ENCODE assay signal across 1 cellular context in genomic region chr7:24763303-24763901, GRCh38.
A peak's percentile ranks its signal among the peaks of the same experiment; 100 is the strongest.
TF ChIP-seq lines count a peak whose summit lies in the region.

No MANE protein-coding gene starts in this region.

TF ChIP-seq in K562, 482 proteins besides CTCF, POLR2A, EP300 and RAD21 (continued from another document and continues in another):
- TF ChIP-seq, protein P1, sequence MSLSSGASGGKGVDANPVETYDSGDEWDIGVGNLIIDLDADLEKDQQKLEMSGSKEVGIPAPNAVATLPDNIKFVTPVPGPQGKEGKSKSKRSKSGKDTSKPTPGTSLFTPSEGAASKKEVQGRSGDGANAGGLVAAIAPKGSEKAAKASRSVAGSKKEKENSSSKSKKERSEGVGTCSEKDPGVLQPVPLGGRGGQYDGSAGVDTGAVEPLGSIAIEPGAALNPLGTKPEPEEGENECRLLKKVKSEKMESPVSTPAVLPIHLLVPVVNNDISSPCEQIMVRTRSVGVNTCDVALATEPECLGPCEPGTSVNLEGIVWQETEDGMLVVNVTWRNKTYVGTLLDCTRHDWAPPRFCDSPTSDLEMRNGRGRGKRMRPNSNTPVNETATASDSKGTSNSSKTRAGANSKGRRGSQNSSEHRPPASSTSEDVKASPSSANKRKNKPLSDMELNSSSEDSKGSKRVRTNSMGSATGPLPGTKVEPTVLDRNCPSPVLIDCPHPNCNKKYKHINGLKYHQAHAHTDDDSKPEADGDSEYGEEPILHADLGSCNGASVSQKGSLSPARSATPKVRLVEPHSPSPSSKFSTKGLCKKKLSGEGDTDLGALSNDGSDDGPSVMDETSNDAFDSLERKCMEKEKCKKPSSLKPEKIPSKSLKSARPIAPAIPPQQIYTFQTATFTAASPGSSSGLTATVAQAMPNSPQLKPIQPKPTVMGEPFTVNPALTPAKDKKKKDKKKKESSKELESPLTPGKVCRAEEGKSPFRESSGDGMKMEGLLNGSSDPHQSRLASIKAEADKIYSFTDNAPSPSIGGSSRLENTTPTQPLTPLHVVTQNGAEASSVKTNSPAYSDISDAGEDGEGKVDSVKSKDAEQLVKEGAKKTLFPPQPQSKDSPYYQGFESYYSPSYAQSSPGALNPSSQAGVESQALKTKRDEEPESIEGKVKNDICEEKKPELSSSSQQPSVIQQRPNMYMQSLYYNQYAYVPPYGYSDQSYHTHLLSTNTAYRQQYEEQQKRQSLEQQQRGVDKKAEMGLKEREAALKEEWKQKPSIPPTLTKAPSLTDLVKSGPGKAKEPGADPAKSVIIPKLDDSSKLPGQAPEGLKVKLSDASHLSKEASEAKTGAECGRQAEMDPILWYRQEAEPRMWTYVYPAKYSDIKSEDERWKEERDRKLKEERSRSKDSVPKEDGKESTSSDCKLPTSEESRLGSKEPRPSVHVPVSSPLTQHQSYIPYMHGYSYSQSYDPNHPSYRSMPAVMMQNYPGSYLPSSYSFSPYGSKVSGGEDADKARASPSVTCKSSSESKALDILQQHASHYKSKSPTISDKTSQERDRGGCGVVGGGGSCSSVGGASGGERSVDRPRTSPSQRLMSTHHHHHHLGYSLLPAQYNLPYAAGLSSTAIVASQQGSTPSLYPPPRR (CRISPR knock-in tag; IDR thresholded peaks at IDR 0.05; ENCODE audit: borderline replicate concordance) = no peak
- TF ChIP-seq ATF6 (CRISPR knock-in tag; IDR thresholded peaks at IDR 0.05) (no peak), RFX5 (IDR thresholded peaks at IDR 0.05; ENCODE audit: low read depth, low read length) (no peak), KDM1A (IDR thresholded peaks at IDR 0.05) (no peak), ARID1B (IDR thresholded peaks at IDR 0.05) (peak; percentile 87), RUNX1 (IDR thresholded peaks at IDR 0.05; ENCODE audit: low read depth) (no peak), GATAD2B (IDR thresholded peaks at IDR 0.05; ENCODE audit: borderline replicate concordance) (no peak), SP2 (IDR thresholded peaks at IDR 0.05; ENCODE audit: extremely low read depth, low read depth, low read length, poor library complexity, severe bottlenecking) (no peak), RFX7 (CRISPR knock-in tag; IDR thresholded peaks at IDR 0.05) (no peak), MAFG (tag; conservative IDR thresholded peaks at IDR 0.05) (peak; percentile 89), TEAD2 (tag; IDR thresholded peaks at IDR 0.05) (no peak), MEF2A (IDR thresholded peaks at IDR 0.05; ENCODE audit: control insufficient read depth, low read depth, low read length) (no peak), EP400 (IDR thresholded peaks at IDR 0.05) (peak; percentile 73), ZNF311 (CRISPR knock-in tag; IDR thresholded peaks at IDR 0.05) (no peak), ZNF263 (CRISPR knock-in tag; IDR thresholded peaks at IDR 0.05; ENCODE audit: borderline replicate concordance) (no peak), MEIS2 (IDR thresholded peaks at IDR 0.05; ENCODE audit: partially characterized antibody) (peak; percentile 100), GTF2A2 (tag; IDR thresholded peaks at IDR 0.05) (no peak), YBX1 (IDR thresholded peaks at IDR 0.05) (no peak), ZNF830 (CRISPR knock-in tag; IDR thresholded peaks at IDR 0.05) (no peak), RHOXF2B (CRISPR knock-in tag; conservative IDR thresholded peaks at IDR 0.05) (no peak), MCM2 (IDR thresholded peaks at IDR 0.05; ENCODE audit: low read depth) (no peak), GABPB1 (CRISPR knock-in tag; IDR thresholded peaks at IDR 0.05) (no peak), EGR1 (conservative IDR thresholded peaks at IDR 0.05) (no peak), ATF3 (IDR thresholded peaks at IDR 0.05) (peak; percentile 95), ATF3 (CRISPR knock-in tag; conservative IDR thresholded peaks at IDR 0.05) (no peak), L3MBTL2 (IDR thresholded peaks at IDR 0.05) (peak; percentile 41; the same call in 1 of the 2 replicates), RBM25 (IDR thresholded peaks at IDR 0.05; ENCODE audit: low read depth, low read length, severe bottlenecking) (no peak), ZNF79 (CRISPR knock-in tag; IDR thresholded peaks at IDR 0.05; ENCODE audit: low read depth) (no peak), ILK (tag; IDR thresholded peaks at IDR 0.05; ENCODE audit: borderline replicate concordance, low read depth) (no peak)
- TF ChIP-seq, protein P2, sequence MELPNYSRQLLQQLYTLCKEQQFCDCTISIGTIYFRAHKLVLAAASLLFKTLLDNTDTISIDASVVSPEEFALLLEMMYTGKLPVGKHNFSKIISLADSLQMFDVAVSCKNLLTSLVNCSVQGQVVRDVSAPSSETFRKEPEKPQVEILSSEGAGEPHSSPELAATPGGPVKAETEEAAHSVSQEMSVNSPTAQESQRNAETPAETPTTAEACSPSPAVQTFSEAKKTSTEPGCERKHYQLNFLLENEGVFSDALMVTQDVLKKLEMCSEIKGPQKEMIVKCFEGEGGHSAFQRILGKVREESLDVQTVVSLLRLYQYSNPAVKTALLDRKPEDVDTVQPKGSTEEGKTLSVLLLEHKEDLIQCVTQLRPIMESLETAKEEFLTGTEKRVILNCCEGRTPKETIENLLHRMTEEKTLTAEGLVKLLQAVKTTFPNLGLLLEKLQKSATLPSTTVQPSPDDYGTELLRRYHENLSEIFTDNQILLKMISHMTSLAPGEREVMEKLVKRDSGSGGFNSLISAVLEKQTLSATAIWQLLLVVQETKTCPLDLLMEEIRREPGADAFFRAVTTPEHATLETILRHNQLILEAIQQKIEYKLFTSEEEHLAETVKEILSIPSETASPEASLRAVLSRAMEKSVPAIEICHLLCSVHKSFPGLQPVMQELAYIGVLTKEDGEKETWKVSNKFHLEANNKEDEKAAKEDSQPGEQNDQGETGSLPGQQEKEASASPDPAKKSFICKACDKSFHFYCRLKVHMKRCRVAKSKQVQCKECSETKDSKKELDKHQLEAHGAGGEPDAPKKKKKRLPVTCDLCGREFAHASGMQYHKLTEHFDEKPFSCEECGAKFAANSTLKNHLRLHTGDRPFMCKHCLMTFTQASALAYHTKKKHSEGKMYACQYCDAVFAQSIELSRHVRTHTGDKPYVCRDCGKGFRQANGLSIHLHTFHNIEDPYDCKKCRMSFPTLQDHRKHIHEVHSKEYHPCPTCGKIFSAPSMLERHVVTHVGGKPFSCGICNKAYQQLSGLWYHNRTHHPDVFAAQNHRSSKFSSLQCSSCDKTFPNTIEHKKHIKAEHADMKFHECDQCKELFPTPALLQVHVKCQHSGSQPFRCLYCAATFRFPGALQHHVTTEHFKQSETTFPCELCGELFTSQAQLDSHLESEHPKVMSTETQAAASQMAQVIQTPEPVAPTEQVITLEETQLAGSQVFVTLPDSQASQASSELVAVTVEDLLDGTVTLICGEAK (IDR thresholded peaks at IDR 0.05) = no peak; the same call in 1 of the 2 replicates
- TF ChIP-seq, protein P2 (CRISPR knock-in tag; IDR thresholded peaks at IDR 0.05) = no peak
- TF ChIP-seq, protein P3, sequence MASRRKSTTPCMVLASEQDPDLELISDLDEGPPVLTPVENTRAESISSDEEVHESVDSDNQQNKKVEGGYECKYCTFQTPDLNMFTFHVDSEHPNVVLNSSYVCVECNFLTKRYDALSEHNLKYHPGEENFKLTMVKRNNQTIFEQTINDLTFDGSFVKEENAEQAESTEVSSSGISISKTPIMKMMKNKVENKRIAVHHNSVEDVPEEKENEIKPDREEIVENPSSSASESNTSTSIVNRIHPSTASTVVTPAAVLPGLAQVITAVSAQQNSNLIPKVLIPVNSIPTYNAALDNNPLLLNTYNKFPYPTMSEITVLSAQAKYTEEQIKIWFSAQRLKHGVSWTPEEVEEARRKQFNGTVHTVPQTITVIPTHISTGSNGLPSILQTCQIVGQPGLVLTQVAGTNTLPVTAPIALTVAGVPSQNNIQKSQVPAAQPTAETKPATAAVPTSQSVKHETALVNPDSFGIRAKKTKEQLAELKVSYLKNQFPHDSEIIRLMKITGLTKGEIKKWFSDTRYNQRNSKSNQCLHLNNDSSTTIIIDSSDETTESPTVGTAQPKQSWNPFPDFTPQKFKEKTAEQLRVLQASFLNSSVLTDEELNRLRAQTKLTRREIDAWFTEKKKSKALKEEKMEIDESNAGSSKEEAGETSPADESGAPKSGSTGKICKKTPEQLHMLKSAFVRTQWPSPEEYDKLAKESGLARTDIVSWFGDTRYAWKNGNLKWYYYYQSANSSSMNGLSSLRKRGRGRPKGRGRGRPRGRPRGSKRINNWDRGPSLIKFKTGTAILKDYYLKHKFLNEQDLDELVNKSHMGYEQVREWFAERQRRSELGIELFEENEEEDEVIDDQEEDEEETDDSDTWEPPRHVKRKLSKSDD (conservative IDR thresholded peaks at IDR 0.05; ENCODE audit: low read length) = no peak
- TF ChIP-seq, protein P4, sequence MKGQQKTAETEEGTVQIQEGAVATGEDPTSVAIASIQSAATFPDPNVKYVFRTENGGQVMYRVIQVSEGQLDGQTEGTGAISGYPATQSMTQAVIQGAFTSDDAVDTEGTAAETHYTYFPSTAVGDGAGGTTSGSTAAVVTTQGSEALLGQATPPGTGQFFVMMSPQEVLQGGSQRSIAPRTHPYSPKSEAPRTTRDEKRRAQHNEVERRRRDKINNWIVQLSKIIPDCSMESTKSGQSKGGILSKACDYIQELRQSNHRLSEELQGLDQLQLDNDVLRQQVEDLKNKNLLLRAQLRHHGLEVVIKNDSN (CRISPR knock-in tag; IDR thresholded peaks at IDR 0.05) = no peak
- TF ChIP-seq, protein P5, sequence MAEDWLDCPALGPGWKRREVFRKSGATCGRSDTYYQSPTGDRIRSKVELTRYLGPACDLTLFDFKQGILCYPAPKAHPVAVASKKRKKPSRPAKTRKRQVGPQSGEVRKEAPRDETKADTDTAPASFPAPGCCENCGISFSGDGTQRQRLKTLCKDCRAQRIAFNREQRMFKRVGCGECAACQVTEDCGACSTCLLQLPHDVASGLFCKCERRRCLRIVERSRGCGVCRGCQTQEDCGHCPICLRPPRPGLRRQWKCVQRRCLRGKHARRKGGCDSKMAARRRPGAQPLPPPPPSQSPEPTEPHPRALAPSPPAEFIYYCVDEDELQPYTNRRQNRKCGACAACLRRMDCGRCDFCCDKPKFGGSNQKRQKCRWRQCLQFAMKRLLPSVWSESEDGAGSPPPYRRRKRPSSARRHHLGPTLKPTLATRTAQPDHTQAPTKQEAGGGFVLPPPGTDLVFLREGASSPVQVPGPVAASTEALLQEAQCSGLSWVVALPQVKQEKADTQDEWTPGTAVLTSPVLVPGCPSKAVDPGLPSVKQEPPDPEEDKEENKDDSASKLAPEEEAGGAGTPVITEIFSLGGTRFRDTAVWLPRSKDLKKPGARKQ (CRISPR knock-in tag; IDR thresholded peaks at IDR 0.05) = no peak
- TF ChIP-seq, protein P6, sequence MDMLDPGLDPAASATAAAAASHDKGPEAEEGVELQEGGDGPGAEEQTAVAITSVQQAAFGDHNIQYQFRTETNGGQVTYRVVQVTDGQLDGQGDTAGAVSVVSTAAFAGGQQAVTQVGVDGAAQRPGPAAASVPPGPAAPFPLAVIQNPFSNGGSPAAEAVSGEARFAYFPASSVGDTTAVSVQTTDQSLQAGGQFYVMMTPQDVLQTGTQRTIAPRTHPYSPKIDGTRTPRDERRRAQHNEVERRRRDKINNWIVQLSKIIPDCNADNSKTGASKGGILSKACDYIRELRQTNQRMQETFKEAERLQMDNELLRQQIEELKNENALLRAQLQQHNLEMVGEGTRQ (CRISPR knock-in tag; IDR thresholded peaks at IDR 0.05) = no peak
- TF ChIP-seq, protein P7, sequence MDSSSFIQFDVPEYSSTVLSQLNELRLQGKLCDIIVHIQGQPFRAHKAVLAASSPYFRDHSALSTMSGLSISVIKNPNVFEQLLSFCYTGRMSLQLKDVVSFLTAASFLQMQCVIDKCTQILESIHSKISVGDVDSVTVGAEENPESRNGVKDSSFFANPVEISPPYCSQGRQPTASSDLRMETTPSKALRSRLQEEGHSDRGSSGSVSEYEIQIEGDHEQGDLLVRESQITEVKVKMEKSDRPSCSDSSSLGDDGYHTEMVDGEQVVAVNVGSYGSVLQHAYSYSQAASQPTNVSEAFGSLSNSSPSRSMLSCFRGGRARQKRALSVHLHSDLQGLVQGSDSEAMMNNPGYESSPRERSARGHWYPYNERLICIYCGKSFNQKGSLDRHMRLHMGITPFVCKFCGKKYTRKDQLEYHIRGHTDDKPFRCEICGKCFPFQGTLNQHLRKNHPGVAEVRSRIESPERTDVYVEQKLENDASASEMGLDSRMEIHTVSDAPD (CRISPR knock-in tag; IDR thresholded peaks at IDR 0.05) = no peak
